Comparison of ENCODE assay signal across 1 cellular context in genomic region chr17:55414983-55415382, GRCh38.
TF ChIP-seq lines count a peak whose summit lies in the region.

No MANE protein-coding gene starts in this region.

TF ChIP-seq in HepG2, 621 proteins besides CTCF, POLR2A, EP300 and RAD21 (continued from another document):
- no peak for TF ChIP-seq CEBPZ (IDR thresholded peaks at IDR 0.05; ENCODE audit: low read length)
- TF ChIP-seq RBM22 (optimal IDR thresholded peaks at IDR 0.05; ENCODE audit: low read length) = peak; percentile 76
- no peak for TF ChIP-seq NR2C2 (CRISPR knock-in tag; IDR thresholded peaks at IDR 0.05; ENCODE audit: borderline replicate concordance)
